3 cellular contexts compared by ENCODE assay signal in the genomic region with DNA sequence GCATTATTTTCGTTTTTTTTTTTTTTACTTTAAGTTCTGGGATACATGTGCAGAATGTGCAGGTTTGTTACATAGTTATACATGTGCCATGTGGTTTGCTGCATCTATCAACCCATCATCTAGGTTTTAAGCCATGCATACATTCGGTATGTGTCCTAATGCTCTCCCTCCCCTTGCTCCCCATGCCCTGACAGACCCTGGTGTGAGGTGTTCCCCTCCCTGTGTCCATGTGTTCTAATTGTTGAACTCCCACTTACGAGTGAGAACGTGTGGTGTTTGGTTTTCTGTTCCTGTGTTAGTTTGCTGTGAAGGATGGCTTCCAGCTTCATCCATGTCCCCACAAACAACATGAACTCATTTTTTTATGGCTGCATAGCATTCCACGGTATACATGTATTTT. TPM values are rescaled to one million over a fixed set of nuclear protein-coding genes. Genes with fewer than 3 reads are reported as not detected.
"Had no signal": no experiment of that assay in that cellular context is flagged by ENCODE, and none has a peak within 500 bp of the region (broad histone marks: within the 10 kb centered on the region; RNA-seq: fewer than 3 reads in every experiment).

No MANE protein-coding gene starts in this region.

RNA-seq across cellular contexts. Expression of a gene that starts 10.0 kb away (rescaled TPM):
- total RNA-seq: SJSA1 had no signal

RNA-seq across cellular contexts. Expression of a gene that starts 12.4 kb away (rescaled TPM):
- total RNA-seq: M059J, SJSA1 had no signal

RNA-seq across cellular contexts. Expression of a gene that starts 54.0 kb away (rescaled TPM):
- total RNA-seq: HT1080, M059J, SJSA1 had no signal
